2 cellular contexts compared by ENCODE assay signal in the genomic region with DNA sequence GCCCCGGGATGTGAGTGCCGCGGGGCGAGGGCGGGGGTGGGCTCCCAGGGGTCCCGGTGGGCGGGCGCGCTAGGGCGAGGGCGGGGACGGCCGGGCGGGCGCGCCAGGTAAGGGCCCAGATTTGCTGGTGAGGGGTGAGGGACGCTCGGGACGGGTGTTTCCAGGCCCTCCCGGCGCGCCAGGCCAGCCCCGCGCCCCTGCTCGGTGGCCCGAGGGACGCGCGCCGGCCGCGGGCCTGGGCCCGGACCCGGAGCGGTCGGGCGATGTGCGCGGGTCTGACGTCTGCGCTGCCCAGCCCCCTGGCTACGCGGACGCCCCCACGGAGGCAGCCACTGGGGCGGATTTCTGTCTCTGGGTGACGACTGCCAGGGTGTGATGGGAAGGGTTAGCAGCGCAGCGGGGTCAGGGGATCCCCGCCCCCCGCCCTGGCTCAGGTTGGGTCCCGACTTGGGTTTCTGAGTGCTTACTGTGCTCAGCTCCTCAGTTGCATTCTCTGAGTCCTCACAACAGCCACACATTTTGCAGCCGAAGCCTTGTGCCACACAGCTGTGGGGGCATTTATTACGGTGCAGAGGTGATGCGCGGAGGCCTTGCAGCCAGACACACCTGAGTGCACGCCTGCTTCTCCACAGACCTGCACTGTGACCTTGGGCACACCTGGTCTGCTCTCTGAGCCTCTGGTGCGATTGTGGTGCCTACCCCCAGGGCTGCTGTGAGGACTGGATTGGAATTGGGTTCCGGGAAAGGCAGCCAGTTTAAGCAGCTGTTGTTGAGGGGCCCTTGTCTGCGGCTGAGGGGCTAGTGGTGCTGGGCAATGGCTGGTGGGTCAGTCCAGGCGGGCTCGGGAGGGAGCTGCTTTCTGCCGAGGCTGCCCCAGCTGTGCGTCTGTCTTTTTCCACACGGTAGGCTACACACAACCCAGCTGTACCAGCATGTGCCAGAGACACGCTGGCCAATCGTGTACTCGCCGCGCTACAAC.
TF ChIP-seq lines count a peak whose summit lies in the region.

No MANE protein-coding gene starts in this region.

TF ChIP-seq in GM23338, 12 proteins besides CTCF, POLR2A, EP300 and RAD21:
- TF ChIP-seq STAT1 (IDR thresholded peaks at IDR 0.05; ENCODE audit: unreplicated experiment), result no peak
- no peak for TF ChIP-seq NANOG (IDR thresholded peaks at IDR 0.05; ENCODE audit: borderline replicate concordance)
- TF ChIP-seq EZH2 (IDR thresholded peaks at IDR 0.05; ENCODE audit: low read depth, unreplicated experiment), result no peak
- TF ChIP-seq ZNF331 (CRISPR knock-in tag; IDR thresholded peaks at IDR 0.05; ENCODE audit: low read depth), result no peak
- 0 out of 2 replicates have a peak, but pooled peaks have one; percentile 41 for TF ChIP-seq CREB1 (CRISPR knock-in tag; IDR thresholded peaks at IDR 0.05; ENCODE audit: low read depth)
- peak; percentile 6; the same call in 1 of the 2 replicates for TF ChIP-seq POLR2AphosphoS5 (IDR thresholded peaks at IDR 0.05; ENCODE audit: low read depth)
- TF ChIP-seq, protein P1, sequence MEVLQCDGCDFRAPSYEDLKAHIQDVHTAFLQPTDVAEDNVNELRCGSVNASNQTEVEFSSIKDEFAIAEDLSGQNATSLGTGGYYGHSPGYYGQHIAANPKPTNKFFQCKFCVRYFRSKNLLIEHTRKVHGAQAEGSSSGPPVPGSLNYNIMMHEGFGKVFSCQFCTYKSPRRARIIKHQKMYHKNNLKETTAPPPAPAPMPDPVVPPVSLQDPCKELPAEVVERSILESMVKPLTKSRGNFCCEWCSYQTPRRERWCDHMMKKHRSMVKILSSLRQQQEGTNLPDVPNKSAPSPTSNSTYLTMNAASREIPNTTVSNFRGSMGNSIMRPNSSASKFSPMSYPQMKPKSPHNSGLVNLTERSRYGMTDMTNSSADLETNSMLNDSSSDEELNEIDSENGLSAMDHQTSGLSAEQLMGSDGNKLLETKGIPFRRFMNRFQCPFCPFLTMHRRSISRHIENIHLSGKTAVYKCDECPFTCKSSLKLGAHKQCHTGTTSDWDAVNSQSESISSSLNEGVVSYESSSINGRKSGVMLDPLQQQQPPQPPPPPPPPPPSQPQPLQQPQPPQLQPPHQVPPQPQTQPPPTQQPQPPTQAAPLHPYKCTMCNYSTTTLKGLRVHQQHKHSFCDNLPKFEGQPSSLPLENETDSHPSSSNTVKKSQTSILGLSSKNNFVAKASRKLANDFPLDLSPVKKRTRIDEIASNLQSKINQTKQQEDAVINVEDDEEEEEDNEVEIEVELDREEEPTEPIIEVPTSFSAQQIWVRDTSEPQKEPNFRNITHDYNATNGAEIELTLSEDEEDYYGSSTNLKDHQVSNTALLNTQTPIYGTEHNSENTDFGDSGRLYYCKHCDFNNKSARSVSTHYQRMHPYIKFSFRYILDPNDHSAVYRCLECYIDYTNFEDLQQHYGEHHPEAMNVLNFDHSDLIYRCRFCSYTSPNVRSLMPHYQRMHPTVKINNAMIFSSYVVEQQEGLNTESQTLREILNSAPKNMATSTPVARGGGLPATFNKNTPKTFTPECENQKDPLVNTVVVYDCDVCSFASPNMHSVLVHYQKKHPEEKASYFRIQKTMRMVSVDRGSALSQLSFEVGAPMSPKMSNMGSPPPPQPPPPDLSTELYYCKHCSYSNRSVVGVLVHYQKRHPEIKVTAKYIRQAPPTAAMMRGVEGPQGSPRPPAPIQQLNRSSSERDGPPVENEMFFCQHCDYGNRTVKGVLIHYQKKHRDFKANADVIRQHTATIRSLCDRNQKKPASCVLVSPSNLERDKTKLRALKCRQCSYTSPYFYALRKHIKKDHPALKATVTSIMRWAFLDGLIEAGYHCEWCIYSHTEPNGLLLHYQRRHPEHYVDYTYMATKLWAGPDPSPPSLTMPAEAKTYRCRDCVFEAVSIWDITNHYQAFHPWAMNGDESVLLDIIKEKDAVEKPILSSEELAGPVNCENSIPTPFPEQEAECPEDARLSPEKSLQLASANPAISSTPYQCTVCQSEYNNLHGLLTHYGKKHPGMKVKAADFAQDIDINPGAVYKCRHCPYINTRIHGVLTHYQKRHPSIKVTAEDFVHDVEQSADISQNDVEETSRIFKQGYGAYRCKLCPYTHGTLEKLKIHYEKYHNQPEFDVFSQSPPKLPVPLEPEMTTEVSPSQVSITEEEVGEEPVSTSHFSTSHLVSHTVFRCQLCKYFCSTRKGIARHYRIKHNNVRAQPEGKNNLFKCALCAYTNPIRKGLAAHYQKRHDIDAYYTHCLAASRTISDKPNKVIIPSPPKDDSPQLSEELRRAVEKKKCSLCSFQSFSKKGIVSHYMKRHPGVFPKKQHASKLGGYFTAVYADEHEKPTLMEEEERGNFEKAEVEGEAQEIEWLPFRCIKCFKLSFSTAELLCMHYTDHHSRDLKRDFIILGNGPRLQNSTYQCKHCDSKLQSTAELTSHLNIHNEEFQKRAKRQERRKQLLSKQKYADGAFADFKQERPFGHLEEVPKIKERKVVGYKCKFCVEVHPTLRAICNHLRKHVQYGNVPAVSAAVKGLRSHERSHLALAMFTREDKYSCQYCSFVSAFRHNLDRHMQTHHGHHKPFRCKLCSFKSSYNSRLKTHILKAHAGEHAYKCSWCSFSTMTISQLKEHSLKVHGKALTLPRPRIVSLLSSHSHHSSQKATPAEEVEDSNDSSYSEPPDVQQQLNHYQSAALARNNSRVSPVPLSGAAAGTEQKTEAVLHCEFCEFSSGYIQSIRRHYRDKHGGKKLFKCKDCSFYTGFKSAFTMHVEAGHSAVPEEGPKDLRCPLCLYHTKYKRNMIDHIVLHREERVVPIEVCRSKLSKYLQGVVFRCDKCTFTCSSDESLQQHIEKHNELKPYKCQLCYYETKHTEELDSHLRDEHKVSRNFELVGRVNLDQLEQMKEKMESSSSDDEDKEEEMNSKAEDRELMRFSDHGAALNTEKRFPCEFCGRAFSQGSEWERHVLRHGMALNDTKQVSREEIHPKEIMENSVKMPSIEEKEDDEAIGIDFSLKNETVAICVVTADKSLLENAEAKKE (CRISPR knock-in tag; IDR thresholded peaks at IDR 0.05), result no peak
TF ChIP-seq in GM23338: peak in this region for 2.

TF ChIP-seq in HepG2, 621 proteins besides CTCF, POLR2A, EP300 and RAD21 (continues in another document):
- TF ChIP-seq, protein P2, sequence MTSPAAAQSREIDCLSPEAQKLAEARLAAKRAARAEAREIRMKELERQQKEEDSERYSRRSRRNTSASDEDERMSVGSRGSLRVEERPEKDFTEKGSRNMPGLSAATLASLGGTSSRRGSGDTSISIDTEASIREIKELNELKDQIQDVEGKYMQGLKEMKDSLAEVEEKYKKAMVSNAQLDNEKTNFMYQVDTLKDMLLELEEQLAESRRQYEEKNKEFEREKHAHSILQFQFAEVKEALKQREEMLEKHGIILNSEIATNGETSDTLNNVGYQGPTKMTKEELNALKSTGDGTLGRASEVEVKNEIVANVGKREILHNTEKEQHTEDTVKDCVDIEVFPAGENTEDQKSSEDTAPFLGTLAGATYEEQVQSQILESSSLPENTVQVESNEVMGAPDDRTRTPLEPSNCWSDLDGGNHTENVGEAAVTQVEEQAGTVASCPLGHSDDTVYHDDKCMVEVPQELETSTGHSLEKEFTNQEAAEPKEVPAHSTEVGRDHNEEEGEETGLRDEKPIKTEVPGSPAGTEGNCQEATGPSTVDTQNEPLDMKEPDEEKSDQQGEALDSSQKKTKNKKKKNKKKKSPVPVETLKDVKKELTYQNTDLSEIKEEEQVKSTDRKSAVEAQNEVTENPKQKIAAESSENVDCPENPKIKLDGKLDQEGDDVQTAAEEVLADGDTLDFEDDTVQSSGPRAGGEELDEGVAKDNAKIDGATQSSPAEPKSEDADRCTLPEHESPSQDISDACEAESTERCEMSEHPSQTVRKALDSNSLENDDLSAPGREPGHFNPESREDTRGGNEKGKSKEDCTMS (CRISPR knock-in tag; conservative IDR thresholded peaks at IDR 0.05), result no peak
- 0 out of 2 replicates have a peak, but pooled peaks have one; percentile 20 for TF ChIP-seq KAT7 (CRISPR knock-in tag; IDR thresholded peaks at IDR 0.05; ENCODE audit: borderline replicate concordance)
- 0 out of 2 replicates have a peak, but pooled peaks have one; percentile 15 for TF ChIP-seq ZNF558 (CRISPR knock-in tag; IDR thresholded peaks at IDR 0.05; ENCODE audit: borderline replicate concordance)
- peak; percentile 15; the same call in 1 of the 2 replicates for TF ChIP-seq ZNF572 (CRISPR knock-in tag; IDR thresholded peaks at IDR 0.05)
- TF ChIP-seq CHCHD3 (CRISPR knock-in tag; IDR thresholded peaks at IDR 0.05), result 0 out of 2 replicates have a peak, but pooled peaks have one; percentile 34
- TF ChIP-seq CBFB (CRISPR knock-in tag; IDR thresholded peaks at IDR 0.05), result no peak
- TF ChIP-seq ZNF563 (CRISPR knock-in tag; IDR thresholded peaks at IDR 0.05), result peak; percentile 51; the same call in 1 of the 2 replicates
- TF ChIP-seq ZNF788 (CRISPR knock-in tag; IDR thresholded peaks at IDR 0.05; ENCODE audit: borderline replicate concordance), result peak; percentile 27; the same call in 1 of the 2 replicates
- TF ChIP-seq, protein P3, sequence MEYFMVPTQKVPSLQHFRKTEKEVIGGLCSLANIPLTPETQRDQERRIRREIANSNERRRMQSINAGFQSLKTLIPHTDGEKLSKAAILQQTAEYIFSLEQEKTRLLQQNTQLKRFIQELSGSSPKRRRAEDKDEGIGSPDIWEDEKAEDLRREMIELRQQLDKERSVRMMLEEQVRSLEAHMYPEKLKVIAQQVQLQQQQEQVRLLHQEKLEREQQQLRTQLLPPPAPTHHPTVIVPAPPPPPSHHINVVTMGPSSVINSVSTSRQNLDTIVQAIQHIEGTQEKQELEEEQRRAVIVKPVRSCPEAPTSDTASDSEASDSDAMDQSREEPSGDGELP (IDR thresholded peaks at IDR 0.05; ENCODE audit: borderline replicate concordance, low read depth), result 0 out of 2 replicates have a peak, but pooled peaks have one; percentile 5
- TF ChIP-seq ZNF552 (CRISPR knock-in tag; IDR thresholded peaks at IDR 0.05; ENCODE audit: borderline replicate concordance), result no peak
- peak; percentile 36; the same call in 1 of the 2 replicates for TF ChIP-seq ZBTB38 (CRISPR knock-in tag; IDR thresholded peaks at IDR 0.05)
- TF ChIP-seq HMG20B (CRISPR knock-in tag; conservative IDR thresholded peaks at IDR 0.05), result no peak
- 0 out of 2 replicates have a peak, but pooled peaks have one; percentile 10 for TF ChIP-seq ZNF160 (CRISPR knock-in tag; IDR thresholded peaks at IDR 0.05)
- TF ChIP-seq ZC3H13 (CRISPR knock-in tag; IDR thresholded peaks at IDR 0.05), result peak; percentile 57; the same call in 1 of the 2 replicates
- TF ChIP-seq, protein P4, sequence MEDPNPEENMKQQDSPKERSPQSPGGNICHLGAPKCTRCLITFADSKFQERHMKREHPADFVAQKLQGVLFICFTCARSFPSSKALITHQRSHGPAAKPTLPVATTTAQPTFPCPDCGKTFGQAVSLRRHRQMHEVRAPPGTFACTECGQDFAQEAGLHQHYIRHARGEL (CRISPR knock-in tag; IDR thresholded peaks at IDR 0.05), result no peak
- TF ChIP-seq MEIS1 (CRISPR knock-in tag; IDR thresholded peaks at IDR 0.05; ENCODE audit: borderline replicate concordance), result 0 out of 2 replicates have a peak, but pooled peaks have one; percentile 18
- TF ChIP-seq NONO (IDR thresholded peaks at IDR 0.05), result no peak
- TF ChIP-seq NONO (CRISPR knock-in tag; conservative IDR thresholded peaks at IDR 0.05), result 0 out of 2 replicates have a peak, but pooled peaks have one; percentile 52
- TF ChIP-seq RNF2 (conservative IDR thresholded peaks at IDR 0.05; ENCODE audit: low read depth), result no peak
- TF ChIP-seq, protein P5, sequence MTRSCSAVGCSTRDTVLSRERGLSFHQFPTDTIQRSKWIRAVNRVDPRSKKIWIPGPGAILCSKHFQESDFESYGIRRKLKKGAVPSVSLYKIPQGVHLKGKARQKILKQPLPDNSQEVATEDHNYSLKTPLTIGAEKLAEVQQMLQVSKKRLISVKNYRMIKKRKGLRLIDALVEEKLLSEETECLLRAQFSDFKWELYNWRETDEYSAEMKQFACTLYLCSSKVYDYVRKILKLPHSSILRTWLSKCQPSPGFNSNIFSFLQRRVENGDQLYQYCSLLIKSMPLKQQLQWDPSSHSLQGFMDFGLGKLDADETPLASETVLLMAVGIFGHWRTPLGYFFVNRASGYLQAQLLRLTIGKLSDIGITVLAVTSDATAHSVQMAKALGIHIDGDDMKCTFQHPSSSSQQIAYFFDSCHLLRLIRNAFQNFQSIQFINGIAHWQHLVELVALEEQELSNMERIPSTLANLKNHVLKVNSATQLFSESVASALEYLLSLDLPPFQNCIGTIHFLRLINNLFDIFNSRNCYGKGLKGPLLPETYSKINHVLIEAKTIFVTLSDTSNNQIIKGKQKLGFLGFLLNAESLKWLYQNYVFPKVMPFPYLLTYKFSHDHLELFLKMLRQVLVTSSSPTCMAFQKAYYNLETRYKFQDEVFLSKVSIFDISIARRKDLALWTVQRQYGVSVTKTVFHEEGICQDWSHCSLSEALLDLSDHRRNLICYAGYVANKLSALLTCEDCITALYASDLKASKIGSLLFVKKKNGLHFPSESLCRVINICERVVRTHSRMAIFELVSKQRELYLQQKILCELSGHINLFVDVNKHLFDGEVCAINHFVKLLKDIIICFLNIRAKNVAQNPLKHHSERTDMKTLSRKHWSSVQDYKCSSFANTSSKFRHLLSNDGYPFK (CRISPR knock-in tag; IDR thresholded peaks at IDR 0.05; ENCODE audit: borderline replicate concordance), result 0 out of 2 replicates have a peak, but pooled peaks have one; percentile 51
- TF ChIP-seq ZNF367 (CRISPR knock-in tag; IDR thresholded peaks at IDR 0.05; ENCODE audit: borderline replicate concordance), result no peak
- 0 out of 2 replicates have a peak, but pooled peaks have one; percentile 35 for TF ChIP-seq ZFYVE20 (CRISPR knock-in tag; IDR thresholded peaks at IDR 0.05; ENCODE audit: borderline replicate concordance, low read depth)
- no peak for TF ChIP-seq ZNF124 (CRISPR knock-in tag; IDR thresholded peaks at IDR 0.05)
- peak; percentile 50; the same call in 1 of the 2 replicates for TF ChIP-seq ZNF747 (CRISPR knock-in tag; IDR thresholded peaks at IDR 0.05; ENCODE audit: borderline replicate concordance)
- TF ChIP-seq JDP2 (CRISPR knock-in tag; IDR thresholded peaks at IDR 0.05; ENCODE audit: borderline replicate concordance), result no peak
- no peak for TF ChIP-seq SP140L (CRISPR knock-in tag; IDR thresholded peaks at IDR 0.05; ENCODE audit: borderline replicate concordance)
- no peak for TF ChIP-seq YY1 (IDR thresholded peaks at IDR 0.05; ENCODE audit: insufficient read depth, insufficient replicate concordance, low read depth, low read length)
- TF ChIP-seq RELA (CRISPR knock-in tag; IDR thresholded peaks at IDR 0.05), result no peak
